Comparison of ENCODE assay signal across 8 cellular contexts in genomic region chr12:31590730-31591307, GRCh38. TPM values are rescaled to one million over a fixed set of nuclear protein-coding genes. Genes with fewer than 3 reads are reported as not detected.
A peak's percentile ranks its signal among the peaks of the same experiment; 100 is the strongest.
DNase-seq lines count a peak whose midpoint lies in the region; ATAC-seq and TF ChIP-seq lines count a peak whose summit lies in the region.

TSS of gene DENND5B (minus strand) at chr12:31591136. CDS start at chr12:31590832, 304 bp downstream.

- POLR2A ChIA-PET in AG04449 (lab: Yijun Ruan, JAX) = interaction anchor here (2.3 kb wide), 1 partner anchor 72 kb away, joined by 13 read pairs; no protein-coding TSS in a partner anchor

- TF ChIP-seq CTCF in AG04449 (IDR thresholded peaks at IDR 0.05; ENCODE audit: insufficient read depth, low read length, missing control alignments) = no peak
- TF ChIP-seq CTCF in esophagus squamous epithelium (IDR thresholded peaks at IDR 0.05) = no peak
- TF ChIP-seq CTCF in mucosa of descending colon (IDR thresholded peaks at IDR 0.05) = no peak
- TF ChIP-seq CTCF in testis (IDR thresholded peaks at IDR 0.05) = no peak

- peak within 1 kb of the TSS; percentile 62 for H3K4me3 Mint-ChIP-seq in activated CD8-positive, alpha-beta memory T cell treated with anti-CD3 and anti-CD28 coated beads, Interleukin-2, amount 10 ng/mL, durations not matched to agents 7 days and 5 days

- H3K36me3 ChIP-seq in esophagus squamous epithelium = no peaks in the 10 kb centered on the region
- H3K36me3 ChIP-seq in mucosa of descending colon (ENCODE audit: low read depth) = no peaks in the 10 kb centered on the region
- no peaks in the 10 kb centered on the region for H3K36me3 ChIP-seq in testis (ENCODE audit: low read depth, missing control alignments)

- H3K9me3 ChIP-seq in esophagus squamous epithelium (no peaks in the 10 kb centered on the region), mucosa of descending colon (no peaks in the 10 kb centered on the region), testis (no peaks in the 10 kb centered on the region)

- ATAC-seq in GM18505 (IDR thresholded peaks at IDR 0.05; ENCODE audit: unreplicated experiment) = peak; percentile 54
- ATAC-seq in HG02852 (IDR thresholded peaks at IDR 0.05; ENCODE audit: unreplicated experiment) = peak; percentile 58
- ATAC-seq in activated CD8-positive, alpha-beta memory T cell treated with anti-CD3 and anti-CD28 coated beads, Interleukin-2, amount 10 ng/mL, durations not matched to agents 7 days and 5 days = peak; percentile 53
- ATAC-seq in mucosa of descending colon = peak; percentile 63

- WGBS in esophagus squamous epithelium, 2 donors = no CpG with 5 or more reads among the region's 99 CpGs
- 0% methylated on average over 59 of the region's 99 CpGs; no CpG with 5 or more reads in 1 of the 2 donors for WGBS in testis, 2 donors

- peaks cover 10% of the 10 kb centered on the region for H3K4me1 Mint-ChIP-seq in activated CD8-positive, alpha-beta memory T cell treated with anti-CD3 and anti-CD28 coated beads, Interleukin-2, amount 10 ng/mL, durations not matched to agents 7 days and 5 days

- TF ChIP-seq POLR2A in GM18505 (IDR thresholded peaks at IDR 0.05; ENCODE audit: borderline replicate concordance, extremely low read depth, insufficient read depth, insufficient read length) (peak; percentile 46), esophagus squamous epithelium (IDR thresholded peaks at IDR 0.05) (peak in 1 of 4 donors; percentile 17), testis (IDR thresholded peaks at IDR 0.05) (no peak)

- CTCF ChIA-PET in AG04449 (lab: Yijun Ruan, JAX) = interaction anchor here (0.8 to 1.9 kb wide), 4 partner anchors 9 to 583 kb away, joined by 3 to 6 read pairs (median 3); no protein-coding TSS in a partner anchor
- CTCF ChIA-PET in activated CD8-positive, alpha-beta memory T cell treated with anti-CD3 and anti-CD28 coated beads, Interleukin-2, amount 10 ng/mL, durations not matched to agents 7 days and 5 days (lab: Charles Lee) = interaction anchor here (0.9 kb wide), 1 partner anchor 469 kb away, joined by 3 read pairs; no protein-coding TSS in a partner anchor

- H3K27me3 Mint-ChIP-seq in activated CD8-positive, alpha-beta memory T cell treated with anti-CD3 and anti-CD28 coated beads, Interleukin-2, amount 10 ng/mL, durations not matched to agents 7 days and 5 days = peaks cover 53% of the 10 kb centered on the region

- H3K36me3 Mint-ChIP-seq in activated CD8-positive, alpha-beta memory T cell treated with anti-CD3 and anti-CD28 coated beads, Interleukin-2, amount 10 ng/mL, durations not matched to agents 7 days and 5 days = no peaks in the 10 kb centered on the region

- H3K9me3 Mint-ChIP-seq in activated CD8-positive, alpha-beta memory T cell treated with anti-CD3 and anti-CD28 coated beads, Interleukin-2, amount 10 ng/mL, durations not matched to agents 7 days and 5 days (ENCODE audit: low read depth) = no peaks in the 10 kb centered on the region

- no peak within 1 kb of the TSS for H3K27ac Mint-ChIP-seq in activated CD8-positive, alpha-beta memory T cell treated with anti-CD3 and anti-CD28 coated beads, Interleukin-2, amount 10 ng/mL, durations not matched to agents 7 days and 5 days

- DNase-seq in AG04449 (ENCODE audit: low read depth, low spot score) = no peak
- DNase-seq in NCI-H1930 (lab: John Stamatoyannopoulos, UW) = peak; percentile 74 to 80
- DNase-seq in activated CD8-positive, alpha-beta memory T cell treated with anti-CD3 and anti-CD28 coated beads, Interleukin-2, amount 10 ng/mL, durations not matched to agents 7 days and 5 days = no peak
- DNase-seq in esophagus squamous epithelium (lab: John Stamatoyannopoulos, UW) = no peak
- peak; percentile 74 to 83 (median 78) for DNase-seq in mucosa of descending colon
- peak; percentile 85 for DNase-seq in testis

- H3K27me3 ChIP-seq in esophagus squamous epithelium (peaks cover 0 to 23% (median 0%) of the 10 kb centered on the region in 4 donors), testis (no peaks in the 10 kb centered on the region)

- H3K4me3 ChIP-seq in AG04449 (ENCODE audit: low read depth, low read length) (peak within 1 kb of the TSS; percentile 86), esophagus squamous epithelium (peak within 1 kb of the TSS; percentile 71 to 92 (median 82)), mucosa of descending colon (peak within 1 kb of the TSS; percentile 67), testis (peak within 1 kb of the TSS; percentile 92 to 96)

- H3K27ac ChIP-seq in esophagus squamous epithelium (peak within 1 kb of the TSS; percentile 71 to 95 (median 88)), testis (peak within 1 kb of the TSS; percentile 97)

- intact Hi-C loops in esophagus squamous epithelium (cut with DNase I) (no loop called here), mucosa of descending colon (cut with DNase I, micrococcal nuclease) (no loop called here), testis (cut with DNase I; ENCODE audit: low total_unique reads) (no loop called here)

- peaks cover 0 to 30% (median 4%) of the 10 kb centered on the region in 3 donors for H3K4me1 ChIP-seq in esophagus squamous epithelium
- H3K4me1 ChIP-seq in mucosa of descending colon (ENCODE audit: low read depth) = no peaks in the 10 kb centered on the region
- peaks cover 11% of the 10 kb centered on the region for H3K4me1 ChIP-seq in testis

RNA-seq across cellular contexts. Expression of gene DENND5B, which starts in this region (rescaled TPM):
- under 1 TPM; 0.06 to 0.26 TPM for total RNA-seq in activated CD8-positive, alpha-beta memory T cell treated with anti-CD3 and anti-CD28 coated beads, Interleukin-2, amount 10 ng/mL, durations not matched to agents 7 days and 5 days
- total RNA-seq in esophagus squamous epithelium (1 to 10 TPM in 2 of 4 donors, under 1 TPM in 2; 0.38 to 5.3 (median 1.5) TPM), mucosa of descending colon (10 to 100 TPM; 10.4 to 20.3 (median 12.8) TPM), testis (10 to 100 TPM; 60.4 to 62.3 TPM)
- 34.7 TPM for polyA plus RNA-seq in testis (ENCODE audit: insufficient read depth, low read depth, low replicate concordance)

Comparison
In these comparisons a context has a peak if more than half of its experiments do, and no peak if none do; other contexts are left out.
1. Peak in ATAC-seq in activated CD8-positive, alpha-beta memory T cell treated with anti-CD3 and anti-CD28 coated beads, Interleukin-2, amount 10 ng/mL, durations not matched to agents 7 days and 5 days; RNA of the gene not detected or under 1 TPM.
2. DNase-seq: peak in NCI-H1930 (2 of 2), mucosa of descending colon (3 of 3) and testis (single experiment); none in AG04449 (single experiment), activated CD8-positive, alpha-beta memory T cell treated with anti-CD3 and anti-CD28 coated beads, Interleukin-2, amount 10 ng/mL, durations not matched to agents 7 days and 5 days (single experiment) and esophagus squamous epithelium (single experiment).
3. Peak in every context shown above with its lines, with median percentiles within 50 percentile points of each other: H3K4me3 ChIP-seq and ATAC-seq.